In genomic region chr11:63769719-63770443, GRCh38 we compare ENCODE assay signal across 8 cellular contexts. TPM values are rescaled to one million over a fixed set of nuclear protein-coding genes. Genes with fewer than 3 reads are reported as not detected.
DNase-seq lines count a peak whose midpoint lies in the region; ATAC-seq and TF ChIP-seq lines count a peak whose summit lies in the region.

No MANE protein-coding gene starts in this region.

- H3K4me1 ChIP-seq in OCI-LY3 (ENCODE audit: low read length) (peaks cover 15% of the 10 kb centered on the region), esophagus muscularis mucosa (peaks cover 27 to 41% (median 38%) of the 10 kb centered on the region in 4 donors), ovary (ENCODE audit: insufficient read depth) (peaks cover 15% of the 10 kb centered on the region)

- WGBS in esophagus muscularis mucosa = 34% methylated on average over 22 of the region's 35 CpGs
- WGBS in ovary, 3 donors = 22 to 25% (median 23%) methylated on average over 31 to 35 of the region's 35 CpGs

- H3K27ac ChIP-seq in OCI-LY3 (ENCODE audit: low read length) = no peak overlapping the region
- H3K27ac ChIP-seq in esophagus muscularis mucosa (replicated peaks in 1 of 4) = peak overlapping the region; percentile 86 to 93 (median 89)
- peak overlapping the region in 1 of 2 donors; percentile 80 for H3K27ac ChIP-seq in ovary

- peaks cover 29% of the 10 kb centered on the region for H3K27me3 ChIP-seq in OCI-LY3 (ENCODE audit: low read depth, low read length)
- H3K27me3 ChIP-seq in esophagus muscularis mucosa = no peaks in the 10 kb centered on the region
- H3K27me3 ChIP-seq in ovary = no peaks in the 10 kb centered on the region

- peaks cover 22% of the 10 kb centered on the region for H3K79me2 ChIP-seq in OCI-LY3 (ENCODE audit: low read length)

- H4K20me1 ChIP-seq in OCI-LY3 (ENCODE audit: insufficient read depth, low read length) = peaks cover 20% of the 10 kb centered on the region

- TF ChIP-seq POLR2A in esophagus muscularis mucosa (IDR thresholded peaks at IDR 0.05; ENCODE audit: low read depth) (no peak), ovary (IDR thresholded peaks at IDR 0.05) (no peak)

- peak overlapping the region; percentile 94 for H3K4me3 ChIP-seq in OCI-LY3 (ENCODE audit: low read length)
- peak overlapping the region; percentile 77 to 99 (median 85) for H3K4me3 ChIP-seq in esophagus muscularis mucosa
- H3K4me3 ChIP-seq in ovary = peak overlapping the region; percentile 78

- no peaks in the 10 kb centered on the region for H3K9me3 ChIP-seq in OCI-LY3 (ENCODE audit: insufficient read depth, low read length)
- no peaks in the 10 kb centered on the region for H3K9me3 ChIP-seq in esophagus muscularis mucosa
- H3K9me3 ChIP-seq in ovary = no peaks in the 10 kb centered on the region

- intact Hi-C loops in esophagus muscularis mucosa (cut with DNase I) = loop anchor here (2.0 to 10.0 kb wide), 3 partner anchors 43 to 385 kb away; partner anchors contain the start of gene SPINDOC
- intact Hi-C loops in ovary (cut with DNase I) = loop anchor here in 3 of 4 donors (2.0 to 10.0 kb wide), 7 partner anchors 42 to 885 kb away; partner anchors contain the start of genes SPINDOC (in 2 of the 3), RTN3 (in 1 of the 3) and SLC3A2 (in 1 of the 3)

- H2AFZ ChIP-seq in OCI-LY3 (ENCODE audit: low read depth, low read length) = peak overlapping the region; percentile 12; the same call in 1 of the 2 replicates

- H3K4me2 ChIP-seq in OCI-LY3 (ENCODE audit: low read length) = peak overlapping the region; percentile 82

- peak overlapping the region; percentile 68 for H3K9ac ChIP-seq in OCI-LY3 (ENCODE audit: low read length)

- DNase-seq in ELR (ENCODE audit: low read depth) (peak; percentile 24), esophagus muscularis mucosa (ENCODE audit: extremely low spot score) (no peak), ovary (peak in 4 of 5 donors; percentile 24 to 41 (median 35)), EL (no peak), MV-4-11 (lab: John Stamatoyannopoulos, UW) (no peak)

- ATAC-seq in GM21360 (IDR thresholded peaks at IDR 0.05; ENCODE audit: unreplicated experiment) = no peak
- no peak for ATAC-seq in HG03457 (IDR thresholded peaks at IDR 0.05; ENCODE audit: unreplicated experiment)

- TF ChIP-seq CTCF in OCI-LY3 (IDR thresholded peaks at IDR 0.05; ENCODE audit: low read depth, low read length) = no peak
- TF ChIP-seq CTCF in esophagus muscularis mucosa (IDR thresholded peaks at IDR 0.05) = no peak
- TF ChIP-seq CTCF in ovary (IDR thresholded peaks at IDR 0.05) = no peak

- no peak for TF ChIP-seq EP300 in esophagus muscularis mucosa (IDR thresholded peaks at IDR 0.05)
- no peak for TF ChIP-seq EP300 in ovary (IDR thresholded peaks at IDR 0.05)

- no peaks in the 10 kb centered on the region for H3K36me3 ChIP-seq in OCI-LY3 (replicated peaks; ENCODE audit: low read depth, low read length)
- H3K36me3 ChIP-seq in esophagus muscularis mucosa = peaks cover 0 to 11% (median 2%) of the 10 kb centered on the region in 4 donors
- no peaks in the 10 kb centered on the region for H3K36me3 ChIP-seq in ovary

RNA-seq across cellular contexts. Expression of gene ZFTA, which starts 1.3 kb away (rescaled TPM):
- total RNA-seq in esophagus muscularis mucosa = 10 to 100 TPM; 15.8 to 41.9 (median 26.6) TPM
- 10 to 100 TPM; 22.6 to 64.4 (median 51.4) TPM for total RNA-seq in ovary
- 10 to 100 TPM; 20.2 to 23.8 TPM for polyA plus RNA-seq in ovary

RNA-seq across cellular contexts. Expression of gene SPINDOC, which starts 43.4 kb away (rescaled TPM):
- 10 to 100 TPM; 12.0 to 25.8 (median 18.6) TPM for total RNA-seq in esophagus muscularis mucosa
- 10 to 100 TPM; 10.2 to 22.7 (median 19.5) TPM for total RNA-seq in ovary
- polyA plus RNA-seq in ovary = 10 to 100 TPM in 1 of 2 donors, 1 to 10 TPM in 1; 5.4 to 15.8 TPM

Comparison
In these comparisons a context has a peak if more than half of its experiments do, and no peak if none do; other contexts are left out.
1. DNase-seq: peak in ELR (single experiment) and ovary (4 of 5); none in esophagus muscularis mucosa (single experiment), EL (single experiment) and MV-4-11 (single experiment).
2. Peak in every context shown above with its lines, with median percentiles within 50 percentile points of each other: H3K4me3 ChIP-seq.